In the genomic region with DNA sequence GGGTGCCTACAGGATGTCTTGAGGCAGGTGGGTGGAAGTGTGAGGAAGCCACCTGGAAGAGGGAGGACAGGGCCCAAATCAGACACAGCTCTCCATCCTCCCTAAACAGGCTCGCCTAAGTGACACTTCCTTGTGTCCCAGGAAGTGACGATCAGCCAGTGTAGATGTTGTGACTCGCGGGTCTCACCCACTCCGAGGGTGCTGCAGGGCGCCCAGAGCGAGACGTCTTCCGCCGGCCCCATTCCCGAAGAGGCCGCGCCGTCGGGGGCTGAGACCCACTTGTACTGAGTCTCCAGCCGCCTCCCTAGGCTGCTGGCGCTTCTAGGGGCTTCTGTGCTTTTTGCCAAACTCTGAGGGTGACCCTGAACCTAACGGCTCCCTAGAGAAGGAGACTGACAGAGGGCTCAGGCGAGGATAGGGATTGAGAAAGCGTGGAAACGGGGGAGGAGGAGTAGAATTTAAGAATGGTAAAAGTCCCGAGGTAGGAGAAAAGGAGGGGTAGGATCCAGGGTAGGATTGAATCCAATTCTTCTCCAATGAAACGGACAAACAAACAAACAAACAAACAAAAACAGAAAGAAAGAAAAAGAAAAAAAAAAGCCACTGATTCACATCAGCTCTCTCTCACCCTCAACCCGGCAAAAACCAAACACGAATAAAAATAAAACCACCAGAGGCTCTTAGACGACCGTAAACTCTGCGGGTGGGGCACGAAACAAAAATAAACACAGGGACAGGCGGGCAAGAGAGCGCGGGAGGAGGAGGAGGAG, we compare ENCODE assay signal across 1 cellular context.
TF ChIP-seq lines count a peak whose summit lies in the region.

No MANE protein-coding gene starts in this region.

TF ChIP-seq in K562, 482 proteins besides CTCF, POLR2A, EP300 and RAD21 (continued from another document):
- TF ChIP-seq, protein P1, sequence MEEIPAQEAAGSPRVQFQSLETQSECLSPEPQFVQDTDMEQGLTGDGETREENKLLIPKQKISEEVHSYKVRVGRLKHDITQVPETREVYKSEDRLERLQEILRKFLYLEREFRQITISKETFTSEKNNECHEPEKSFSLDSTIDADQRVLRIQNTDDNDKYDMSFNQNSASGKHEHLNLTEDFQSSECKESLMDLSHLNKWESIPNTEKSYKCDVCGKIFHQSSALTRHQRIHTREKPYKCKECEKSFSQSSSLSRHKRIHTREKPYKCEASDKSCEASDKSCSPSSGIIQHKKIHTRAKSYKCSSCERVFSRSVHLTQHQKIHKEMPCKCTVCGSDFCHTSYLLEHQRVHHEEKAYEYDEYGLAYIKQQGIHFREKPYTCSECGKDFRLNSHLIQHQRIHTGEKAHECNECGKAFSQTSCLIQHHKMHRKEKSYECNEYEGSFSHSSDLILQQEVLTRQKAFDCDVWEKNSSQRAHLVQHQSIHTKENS (CRISPR knock-in tag; IDR thresholded peaks at IDR 0.05): no peak
- TF ChIP-seq BMI1 (IDR thresholded peaks at IDR 0.05; ENCODE audit: low read length): no peak
- no peak for TF ChIP-seq ZNF311 (CRISPR knock-in tag; IDR thresholded peaks at IDR 0.05)
TF ChIP-seq in K562: peak in this region for 3.
